Comparison of ENCODE assay signal across 8 cellular contexts in genomic region chr2:13006829-13007715, GRCh38.
DNase-seq lines count a peak whose midpoint lies in the region; ATAC-seq, FAIRE-seq and TF ChIP-seq lines count a peak whose summit lies in the region.

No MANE protein-coding gene starts in this region.

- 31 to 36% (median 32%) methylated on average over 16 of the region's 16 CpGs for WGBS in small intestine, 3 donors

- H3K4me1 ChIP-seq in small intestine (ENCODE audit: control insufficient read depth in 2 of 2, insufficient read depth in 1 of 2, low read depth in 1 of 2, low read length in 1 of 2), result no peaks in the 10 kb centered on the region

- peak; percentile 75 for DNase-seq in NCI-H1694 treated with DMSO at 0.1 percent for 48 hours (lab: John Stamatoyannopoulos, UW)
- DNase-seq in T-helper 22 cell (ENCODE audit: low read depth), result peak; percentile 7
- DNase-seq in astrocyte of the cerebellum (ENCODE audit: low read depth), result peak; percentile 70
- DNase-seq in iPS DF 19.7 (ENCODE audit: low read depth, low spot score), result peak; percentile 33
- DNase-seq in small intestine, result peak; percentile 60
- no peak for DNase-seq in NCI-H1048 (lab: John Stamatoyannopoulos, UW)

- H3K4me3 ChIP-seq in astrocyte of the cerebellum (ENCODE audit: low read depth, low read length) (peak overlapping the region; percentile 18), small intestine (ENCODE audit: low read depth in 1 of 2, low read length in 2 of 2) (no peak overlapping the region)

- H3K27me3 ChIP-seq in small intestine (ENCODE audit: control insufficient read depth in 2 of 2, insufficient read depth in 2 of 2, low read length in 2 of 2), result no peaks in the 10 kb centered on the region

- no peaks in the 10 kb centered on the region for H3K9me3 ChIP-seq in small intestine (ENCODE audit: control insufficient read depth, low read depth)

- peak; percentile 73 for ATAC-seq in HG02623 (IDR thresholded peaks at IDR 0.05; ENCODE audit: unreplicated experiment)

- H3K36me3 ChIP-seq in small intestine (ENCODE audit: control insufficient read depth in 2 of 2, insufficient read depth in 2 of 2, low read length in 2 of 2), result no peaks in the 10 kb centered on the region

- TF ChIP-seq CTCF in GM12873 (IDR thresholded peaks at IDR 0.05; ENCODE audit: insufficient read depth, low read depth, low read length, missing control alignments) (peak; percentile 79), astrocyte of the cerebellum (IDR thresholded peaks at IDR 0.05; ENCODE audit: low read depth, low read length, missing control alignments) (peak; percentile 74)

- no peak overlapping the region for H3K27ac ChIP-seq in small intestine (ENCODE audit: low read depth in 1 of 2, low read length in 1 of 2)

- in situ Hi-C loops in astrocyte of the cerebellum (cut with HindIII; ENCODE audit: low sequenced_read_pairs), result loop anchor here (25.0 kb wide), 1 partner anchor 1145 kb away; no protein-coding TSS in a partner anchor

- FAIRE-seq in small intestine (lab: Jason Lieb, UNC), result no peak
